8 cellular contexts compared by ENCODE assay signal in the genomic region with DNA sequence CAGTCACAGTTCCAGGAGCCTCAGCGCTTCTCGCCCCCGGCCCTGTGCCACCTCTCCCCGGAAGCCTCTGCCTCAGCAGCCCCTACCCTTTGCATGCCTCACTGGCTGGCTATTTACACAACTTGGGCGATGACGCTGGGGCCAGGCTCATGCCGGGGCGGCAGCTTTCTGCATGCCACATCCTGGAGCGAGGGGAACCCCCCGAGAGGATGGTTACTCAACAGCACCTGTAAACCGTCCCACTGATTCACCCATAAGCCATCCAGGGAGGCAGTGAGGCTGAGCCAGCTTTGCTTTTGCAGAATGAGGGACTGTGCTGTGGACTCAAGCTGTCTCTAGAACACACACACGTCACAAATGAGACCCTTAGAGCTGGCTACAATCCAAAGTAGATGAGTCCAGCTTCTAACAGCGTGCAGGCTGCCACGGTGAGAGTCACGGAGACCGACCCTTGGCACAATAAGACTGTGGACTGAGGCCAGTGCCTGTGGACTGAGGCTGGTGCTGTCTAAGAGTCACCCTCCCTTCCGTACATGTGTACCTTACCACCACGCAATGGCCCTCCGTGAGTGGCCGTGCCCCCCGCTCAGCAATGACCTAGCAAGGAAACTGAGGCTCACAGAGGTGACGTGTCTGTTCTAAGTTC. TPM values are rescaled to one million over a fixed set of nuclear protein-coding genes. Genes with fewer than 3 reads are reported as not detected.
DNase-seq lines count a peak whose midpoint lies in the region.

No MANE protein-coding gene starts in this region.

- DNase-seq in GM03348 (ENCODE audit: low spot score) (peak; percentile 32), H4 (ENCODE audit: low spot score) (peak; percentile 69), NCI-H226 (peak; percentile 99), germinal center (ENCODE audit: low spot score) (peak; percentile 36), C1 segment of cervical spinal cord (lab: John Stamatoyannopoulos, UW) (no peak), NCI-H2171 treated with DMSO at 0.1 percent for 48 hours (lab: John Stamatoyannopoulos, UW) (no peak)
- DNase-seq in activated CD8-positive, alpha-beta memory T cell treated with anti-CD3 and anti-CD28 coated beads, Interleukin-2, amount 50 U/mL, for 48 hours = peak; percentile 86
- DNase-seq in stimulated activated CD8-positive, alpha-beta memory T cell treated with anti-CD3 and anti-CD28 coated beads, Interleukin-15, amount 100 ng/mL, for 1 hour (ENCODE audit: low read depth) = peak; percentile 57

RNA-seq across cellular contexts. Expression of a gene that starts 45.6 kb away (rescaled TPM):
- total RNA-seq in H4 (2014; rRNA removed; shearing (Covaris generic)) = 123 and 131 TPM in 2 replicates

Comparison
In these comparisons a context has a peak if more than half of its experiments do, and no peak if none do; other contexts are left out.
1. DNase-seq: peak in GM03348 (single experiment), H4 (single experiment), NCI-H226 (single experiment), activated CD8-positive, alpha-beta memory T cell treated with anti-CD3 and anti-CD28 coated beads, Interleukin-2, amount 50 U/mL, for 48 hours (single experiment), germinal center (single experiment) and stimulated activated CD8-positive, alpha-beta memory T cell treated with anti-CD3 and anti-CD28 coated beads, Interleukin-15, amount 100 ng/mL, for 1 hour (single experiment); none in C1 segment of cervical spinal cord (0 of 14) and NCI-H2171 treated with DMSO at 0.1 percent for 48 hours (single experiment).